In genomic region chr1:202220733-202221132, GRCh38 we compare ENCODE assay signal across 31 cellular contexts. TPM values are rescaled to one million over a fixed set of nuclear protein-coding genes. Genes with fewer than 3 reads are reported as not detected.
"Had no signal": no experiment of that assay in that cellular context is flagged by ENCODE, and none has a peak within 500 bp of the region (broad histone marks: within the 10 kb centered on the region; RNA-seq: fewer than 3 reads in every experiment).

No MANE protein-coding gene starts in this region.

- H3K36me3 ChIP-seq: cardiac muscle cell, SJSA1 had no signal

- DNase-seq: activated B cell treated with CpG ODN at 0.5 μM for 24 hours; activated CD4-positive, alpha-beta memory T cell treated with anti-CD3 and anti-CD28 coated beads, Interleukin-2, amount 10 ng/mL, durations not matched to agents 7 days and 5 days; activated CD4-positive, alpha-beta T cell treated with anti-CD3 and anti-CD28 coated beads for 48 hours; activated CD4-positive, CD25-positive, alpha-beta regulatory T cell treated with anti-CD3 and anti-CD28 coated beads, Interleukin-2, amount 50 U/mL, for 72 hours; activated CD8-positive, alpha-beta memory T cell treated with anti-CD3 and anti-CD28 coated beads for 24 hours; activated CD8-positive, alpha-beta memory T cell treated with anti-CD3 and anti-CD28 coated beads, Interleukin-2, amount 10 ng/mL, durations not matched to agents 7 days and 5 days; activated CD8-positive, alpha-beta memory T cell treated with anti-CD3 and anti-CD28 coated beads, Interleukin-2, amount 50 U/mL, for 48 hours; activated effector memory CD4-positive, alpha-beta T cell treated with Interleukin-2 at 50 U/mL for 16 hours; activated naive CD4-positive, alpha-beta T cell treated with anti-CD3 and anti-CD28 coated beads, Interleukin-2, amount 10 ng/mL, durations not matched to agents 7 days and 5 days; activated naive CD8-positive, alpha-beta T cell treated with anti-CD3 and anti-CD28 coated beads, Interleukin-2, amount 50 U/mL, for 24 hours; activated T-cell treated with anti-CD3 and anti-CD28 coated beads, Interleukin-2, amount 50 U/mL, for 48 hours; anterior cingulate cortex; MM.1S; NCI-H1092 treated with DMSO at 0.1 percent for 48 hours; NCI-H1417; NCI-H187 treated with DMSO at 0.1 percent for 48 hours; NCI-H2081; NCI-H226; NCI-H446 treated with DMSO at 0.1 percent for 48 hours; NCI-H524; SHP77 treated with DMSO at 0.1 percent for 48 hours; SW 1271; T-helper 1 cell; T-helper 2 cell; T-helper 9 cell had no signal

- H3K4me3 ChIP-seq: cardiac muscle cell, SJSA1 had no signal

- H3K27ac ChIP-seq: cardiac muscle cell, KMS-11, SJSA1, VCaP had no signal

- H3K9me3 ChIP-seq: SJSA1 had no signal

- ATAC-seq: activated CD8-positive, alpha-beta memory T cell treated with anti-CD3 and anti-CD28 coated beads, Interleukin-2, amount 10 ng/mL, durations not matched to agents 7 days and 5 days; activated naive CD8-positive, alpha-beta T cell treated with anti-CD3 and anti-CD28 coated beads, Interleukin-2, amount 50 U/mL, for 24 hours; Panc1 had no signal

RNA-seq across cellular contexts. Expression of gene LGR6, which starts 27.1 kb away (rescaled TPM):
- total RNA-seq: activated B cell treated with CpG ODN at 0.5 μM for 24 hours, cardiac muscle cell, LHCN-M2, SJSA1 had no signal
